ENCODE assay signal across 1 cellular context in genomic region chr6:149745252-149745651, GRCh38.
TF ChIP-seq lines count a peak whose summit lies in the region.

No MANE protein-coding gene starts in this region.

TF ChIP-seq in K562, 482 proteins besides CTCF, POLR2A, EP300 and RAD21:
- TF ChIP-seq, protein P1, sequence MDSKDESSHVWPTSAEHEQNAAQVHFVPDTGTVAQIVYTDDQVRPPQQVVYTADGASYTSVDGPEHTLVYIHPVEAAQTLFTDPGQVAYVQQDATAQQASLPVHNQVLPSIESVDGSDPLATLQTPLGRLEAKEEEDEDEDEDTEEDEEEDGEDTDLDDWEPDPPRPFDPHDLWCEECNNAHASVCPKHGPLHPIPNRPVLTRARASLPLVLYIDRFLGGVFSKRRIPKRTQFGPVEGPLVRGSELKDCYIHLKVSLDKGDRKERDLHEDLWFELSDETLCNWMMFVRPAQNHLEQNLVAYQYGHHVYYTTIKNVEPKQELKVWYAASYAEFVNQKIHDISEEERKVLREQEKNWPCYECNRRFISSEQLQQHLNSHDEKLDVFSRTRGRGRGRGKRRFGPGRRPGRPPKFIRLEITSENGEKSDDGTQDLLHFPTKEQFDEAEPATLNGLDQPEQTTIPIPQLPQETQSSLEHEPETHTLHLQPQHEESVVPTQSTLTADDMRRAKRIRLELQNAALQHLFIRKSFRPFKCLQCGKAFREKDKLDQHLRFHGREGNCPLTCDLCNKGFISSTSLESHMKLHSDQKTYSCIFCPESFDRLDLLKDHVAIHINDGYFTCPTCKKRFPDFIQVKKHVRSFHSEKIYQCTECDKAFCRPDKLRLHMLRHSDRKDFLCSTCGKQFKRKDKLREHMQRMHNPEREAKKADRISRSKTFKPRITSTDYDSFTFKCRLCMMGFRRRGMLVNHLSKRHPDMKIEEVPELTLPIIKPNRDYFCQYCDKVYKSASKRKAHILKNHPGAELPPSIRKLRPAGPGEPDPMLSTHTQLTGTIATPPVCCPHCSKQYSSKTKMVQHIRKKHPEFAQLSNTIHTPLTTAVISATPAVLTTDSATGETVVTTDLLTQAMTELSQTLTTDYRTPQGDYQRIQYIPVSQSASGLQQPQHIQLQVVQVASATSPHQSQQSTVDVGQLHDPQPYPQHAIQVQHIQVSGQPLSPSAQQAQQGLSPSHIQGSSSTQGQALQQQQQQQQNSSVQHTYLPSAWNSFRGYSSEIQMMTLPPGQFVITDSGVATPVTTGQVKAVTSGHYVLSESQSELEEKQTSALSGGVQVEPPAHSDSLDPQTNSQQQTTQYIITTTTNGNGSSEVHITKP (IDR thresholded peaks at IDR 0.05; ENCODE audit: partially characterized antibody): peak; percentile 77
- peak; percentile 9 for TF ChIP-seq DACH1 (IDR thresholded peaks at IDR 0.05; ENCODE audit: partially characterized antibody)
